Comparison of ENCODE assay signal across 9 cellular contexts in the genomic region with DNA sequence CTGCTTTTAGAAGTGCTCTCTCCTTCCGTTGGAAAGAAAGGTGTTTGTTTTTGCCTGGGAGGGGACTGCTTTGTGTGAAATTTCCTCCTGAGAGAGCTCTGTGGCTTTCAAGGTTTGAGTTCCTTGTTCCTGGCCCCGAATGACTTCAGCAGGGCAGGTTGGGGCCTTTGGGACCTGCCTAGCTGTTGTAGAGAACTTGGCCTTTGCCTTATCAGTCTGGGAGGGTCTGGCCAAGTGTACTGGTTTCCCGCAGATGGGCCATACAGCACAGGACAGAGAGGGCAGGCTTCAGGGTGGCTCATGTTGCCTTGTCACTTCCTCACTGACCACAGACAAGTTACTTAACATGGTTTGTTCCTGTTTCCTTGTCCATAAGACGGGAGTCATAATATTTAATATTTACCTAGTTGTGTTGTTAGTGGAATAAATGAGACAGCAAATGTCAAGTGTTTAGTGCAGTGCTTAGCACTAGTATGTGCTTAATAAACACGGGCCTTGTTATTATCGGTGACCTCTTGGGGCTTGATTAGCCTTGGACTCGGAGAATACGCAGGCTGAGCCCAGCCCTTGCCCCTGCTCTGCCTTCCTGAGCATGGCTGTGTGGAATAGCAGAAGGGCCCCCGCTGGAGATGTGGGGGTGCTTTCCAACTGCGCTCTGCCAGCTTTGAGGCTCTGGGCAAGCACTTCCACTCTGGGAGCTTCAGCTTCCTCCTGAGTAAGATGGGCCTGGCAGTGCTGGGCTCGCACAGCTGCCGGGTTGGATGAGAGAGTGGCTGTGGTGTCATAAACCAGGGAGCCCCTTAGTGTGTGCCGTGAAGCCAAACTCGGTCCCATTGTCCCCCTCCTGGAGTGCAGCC. TPM values are rescaled to one million over a fixed set of nuclear protein-coding genes. Genes with fewer than 3 reads are reported as not detected.
DNase-seq lines count a peak whose midpoint lies in the region; ATAC-seq and TF ChIP-seq lines count a peak whose summit lies in the region.
"Had no signal": no experiment of that assay in that cellular context is flagged by ENCODE, and none has a peak within 500 bp of the region (broad histone marks: within the 10 kb centered on the region; RNA-seq: fewer than 3 reads in every experiment).

No MANE protein-coding gene starts in this region.

- no peaks in the 10 kb centered on the region for H3K9me3 ChIP-seq in esophagus muscularis mucosa

- H3K27me3 ChIP-seq in esophagus muscularis mucosa: no peaks in the 10 kb centered on the region

- no peak for TF ChIP-seq CTCF in C4-2B (conservative IDR thresholded peaks at IDR 0.05)
- TF ChIP-seq CTCF in esophagus muscularis mucosa (IDR thresholded peaks at IDR 0.05): no peak
- TF ChIP-seq CTCF in omental fat pad (IDR thresholded peaks at IDR 0.05): no peak

- DNase-seq in OCI-M2 (lab: John Stamatoyannopoulos, UW; ENCODE audit: unreplicated experiment) (peak; percentile 32), esophagus muscularis mucosa (ENCODE audit: extremely low spot score) (no peak), omental fat pad (ENCODE audit: low spot score) (no peak), NCI-H2196 (lab: John Stamatoyannopoulos, UW; ENCODE audit: unreplicated experiment) (no peak)
- no peak for DNase-seq in activated CD8-positive, alpha-beta memory T cell treated with anti-CD3 and anti-CD28 coated beads, Interleukin-2, amount 50 U/mL, for 4 hours

- H3K4me3 ChIP-seq in esophagus muscularis mucosa: no peak overlapping the region

- H3K36me3 ChIP-seq in esophagus muscularis mucosa: peaks cover 53 to 90% (median 84%) of the 10 kb centered on the region in 4 donors

- H3K4me1 ChIP-seq in esophagus muscularis mucosa: peaks cover 0 to 22% (median 13%) of the 10 kb centered on the region in 4 donors

- peak; percentile 4 for ATAC-seq in omental fat pad (ENCODE audit: low FRiP score)
- no peak for ATAC-seq in HG03175 (IDR thresholded peaks at IDR 0.05; ENCODE audit: unreplicated experiment)
- no peak for ATAC-seq in GM18498 (IDR thresholded peaks at IDR 0.05; ENCODE audit: unreplicated experiment)

- no peak for TF ChIP-seq EP300 in esophagus muscularis mucosa (IDR thresholded peaks at IDR 0.05)

- WGBS in esophagus muscularis mucosa: 78% methylated on average over 5 of the region's 14 CpGs

- H3K27ac ChIP-seq in C4-2B (peak overlapping the region; percentile 71), esophagus muscularis mucosa (replicated peaks in 1 of 4) (peak overlapping the region; percentile 32 to 71 (median 55))

- intact Hi-C loops in esophagus muscularis mucosa (cut with DNase I): no loop called here

- TF ChIP-seq POLR2A in esophagus muscularis mucosa (IDR thresholded peaks at IDR 0.05; ENCODE audit: low read depth): no peak

RNA-seq across cellular contexts. Expression of gene PRSS8, which starts 6.6 kb away (rescaled TPM):
- total RNA-seq in esophagus muscularis mucosa (under 1 TPM in 1 of 4 donors, not detected in 3; 0.34 TPM), omental fat pad (1 to 10 TPM in 2 of 4 donors, under 1 TPM in 1, not detected in 1; 0.31 to 2.6 (median 2.6) TPM)
- total RNA-seq: LHCN-M2 had no signal

RNA-seq across cellular contexts. Expression of gene KAT8, which starts 11.5 kb away (rescaled TPM):
- total RNA-seq in esophagus muscularis mucosa (10 to 100 TPM; 61.0 to 83.4 (median 72.6) TPM), omental fat pad (10 to 100 TPM; 39.4 to 72.2 (median 49.1) TPM)

RNA-seq across cellular contexts. Expression of gene BCKDK, which starts 20.8 kb away (rescaled TPM):
- total RNA-seq in esophagus muscularis mucosa (10 to 100 TPM; 34.1 to 73.7 (median 51.4) TPM), omental fat pad (10 to 100 TPM; 34.5 to 52.5 (median 43.4) TPM)

RNA-seq across cellular contexts. Expression of gene PRSS36, which starts 20.9 kb away (rescaled TPM):
- 1 to 10 TPM; 2.7 to 8.4 (median 5.1) TPM for total RNA-seq in esophagus muscularis mucosa
- 1 to 10 TPM; 4.1 to 8.8 (median 6.8) TPM for total RNA-seq in omental fat pad

RNA-seq across cellular contexts. Expression of gene VKORC1, which starts 34.3 kb away (rescaled TPM):
- total RNA-seq in esophagus muscularis mucosa (100 to 1,000 TPM in 2 of 4 donors, 10 to 100 TPM in 2; 81.4 to 122 (median 108) TPM), omental fat pad (100 to 1,000 TPM in 2 of 4 donors, 10 to 100 TPM in 2; 85.6 to 128 (median 99.3) TPM)
